In genomic region chr16:9047689-9048301, GRCh38 we compare ENCODE assay signal across 1 cellular context.
A peak's percentile ranks its signal among the peaks of the same experiment; 100 is the strongest.
TF ChIP-seq lines count a peak whose summit lies in the region.

No MANE protein-coding gene starts in this region.

TF ChIP-seq in GM12878, 131 proteins besides CTCF, POLR2A, EP300 and RAD21 (continued from another document and continues in another):
- TF ChIP-seq ZBTB11 (CRISPR knock-in tag; IDR thresholded peaks at IDR 0.05), result no peak
- TF ChIP-seq GABPA (IDR thresholded peaks at IDR 0.05; ENCODE audit: low read depth), result no peak
- TF ChIP-seq HDGF (IDR thresholded peaks at IDR 0.05), result no peak
- TF ChIP-seq SREBF1 (IDR thresholded peaks at IDR 0.05; ENCODE audit: low read length), result no peak
- TF ChIP-seq BHLHE40 (IDR thresholded peaks at IDR 0.05; ENCODE audit: borderline replicate concordance in 1 of 2, low read depth in 2 of 2, low read length in 1 of 2), result no peak
- no peak for TF ChIP-seq PRDM15 (CRISPR knock-in tag; IDR thresholded peaks at IDR 0.05)
- no peak for TF ChIP-seq MEF2A (IDR thresholded peaks at IDR 0.05; ENCODE audit: insufficient read depth, low read depth, low read length)
- TF ChIP-seq ZBTB40 (IDR thresholded peaks at IDR 0.05; ENCODE audit: borderline replicate concordance), result no peak
- TF ChIP-seq POLR2AphosphoS5 (IDR thresholded peaks at IDR 0.05; ENCODE audit: low read length), result no peak
- TF ChIP-seq FOXK2 (IDR thresholded peaks at IDR 0.05), result no peak
- no peak for TF ChIP-seq RB1 (IDR thresholded peaks at IDR 0.05; ENCODE audit: borderline replicate concordance)
- TF ChIP-seq REST (IDR thresholded peaks at IDR 0.05; ENCODE audit: low read depth, low read length), result no peak
- TF ChIP-seq SRF (IDR thresholded peaks at IDR 0.05; ENCODE audit: low read depth in 2 of 2, low read length in 2 of 2), result peak in 1 of 2 experiments; percentile 28; a peak in 1 of 4 replicates
- peak; percentile 50; the same call in 1 of the 2 replicates for TF ChIP-seq IRF4 (IDR thresholded peaks at IDR 0.05; ENCODE audit: low read depth, low read length)
- no peak for TF ChIP-seq ZNF217 (IDR thresholded peaks at IDR 0.05)
- TF ChIP-seq ZBED1 (IDR thresholded peaks at IDR 0.05; ENCODE audit: borderline replicate concordance), result no peak
- TF ChIP-seq CBX3 (IDR thresholded peaks at IDR 0.05; ENCODE audit: borderline replicate concordance, low read depth), result no peak
- TF ChIP-seq KLF5 (IDR thresholded peaks at IDR 0.05; ENCODE audit: partially characterized antibody), result no peak
- TF ChIP-seq NFYA (IDR thresholded peaks at IDR 0.05; ENCODE audit: borderline replicate concordance, low read depth, low read length), result no peak
- no peak for TF ChIP-seq MEF2B (IDR thresholded peaks at IDR 0.05; ENCODE audit: partially characterized antibody, poor library complexity, severe bottlenecking)
- no peak for TF ChIP-seq KAT2A (conservative IDR thresholded peaks at IDR 0.05; ENCODE audit: control insufficient read depth, low read depth, low read length)
- TF ChIP-seq ASH2L (IDR thresholded peaks at IDR 0.05; ENCODE audit: borderline replicate concordance, low read depth), result no peak
- TF ChIP-seq HSF1 (IDR thresholded peaks at IDR 0.05; ENCODE audit: low read depth, low read length), result no peak
- no peak for TF ChIP-seq E4F1 (IDR thresholded peaks at IDR 0.05; ENCODE audit: borderline replicate concordance, partially characterized antibody)
- no peak for TF ChIP-seq CHD1 (IDR thresholded peaks at IDR 0.05; ENCODE audit: low read depth, low read length)
- no peak for TF ChIP-seq BMI1 (IDR thresholded peaks at IDR 0.05; ENCODE audit: borderline replicate concordance)
- TF ChIP-seq IKZF2 (IDR thresholded peaks at IDR 0.05), result peak; percentile 75 to 83; a peak in 3 of 4 replicates
- TF ChIP-seq ELK1 (IDR thresholded peaks at IDR 0.05; ENCODE audit: low read depth, low read length), result no peak
- peak; percentile 58; the same call in 1 of the 2 replicates for TF ChIP-seq NFIC (IDR thresholded peaks at IDR 0.05; ENCODE audit: low read depth, low read length)
- peak; percentile 52 for TF ChIP-seq RUNX3 (IDR thresholded peaks at IDR 0.05; ENCODE audit: low read length)
- TF ChIP-seq BCL3 (IDR thresholded peaks at IDR 0.05; ENCODE audit: borderline replicate concordance, insufficient read depth, low read depth, low read length, poor library complexity, severe bottlenecking), result peak; percentile 76
- TF ChIP-seq NR2F1 (conservative IDR thresholded peaks at IDR 0.05), result peak; percentile 39; the same call in 1 of the 2 replicates
- no peak for TF ChIP-seq PAX8 (IDR thresholded peaks at IDR 0.05)
- TF ChIP-seq CREB1 (IDR thresholded peaks at IDR 0.05; ENCODE audit: low read depth), result no peak
- TF ChIP-seq IRF5 (IDR thresholded peaks at IDR 0.05; ENCODE audit: borderline replicate concordance), result no peak
